Comparison of ENCODE assay signal across 8 cellular contexts in the genomic region with DNA sequence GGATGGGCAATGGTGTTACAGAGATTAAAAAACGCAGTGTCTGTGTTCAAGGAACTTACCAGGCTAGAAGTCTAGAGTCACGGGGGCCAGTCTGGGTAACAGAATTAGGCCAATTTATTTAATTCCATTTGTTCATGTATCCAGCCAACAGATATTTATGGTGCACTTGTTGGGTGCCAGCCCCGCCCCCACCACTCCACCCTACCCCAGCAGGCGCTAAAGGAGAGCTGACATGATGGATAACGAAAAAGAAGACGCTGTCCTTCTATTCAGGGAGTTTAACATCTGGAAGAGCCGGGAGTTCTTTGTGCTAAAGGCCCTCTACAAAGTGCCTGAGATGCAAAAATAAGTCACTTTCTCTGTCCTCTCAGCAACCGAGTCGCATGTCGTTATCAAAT. TPM values are rescaled to one million over a fixed set of nuclear protein-coding genes. Genes with fewer than 3 reads are reported as not detected.
DNase-seq lines count a peak whose midpoint lies in the region; ATAC-seq and TF ChIP-seq lines count a peak whose summit lies in the region.

No MANE protein-coding gene starts in this region.

- H3K4me3 ChIP-seq in A673 (ENCODE audit: low read depth, low read length, poor library complexity, severe bottlenecking) = peak overlapping the region; percentile 63
- H3K4me3 ChIP-seq in KMS-11 (IDR thresholded peaks at IDR 0.05; ENCODE audit: insufficient read depth, low read depth, low read length) = no peak overlapping the region
- peak overlapping the region; percentile 91 to 96 for H3K4me3 ChIP-seq in muscle layer of duodenum (ENCODE audit: low read depth in 1 of 2, low read length in 2 of 2)

- H3K4me2 ChIP-seq in KMS-11 = peak overlapping the region; percentile 88

- H4K20me1 ChIP-seq in KMS-11 (ENCODE audit: insufficient read depth) = peaks cover 14% of the 10 kb centered on the region

- H3K4me1 ChIP-seq in A673 (ENCODE audit: insufficient read depth, low read length, poor library complexity, severe bottlenecking) (peaks cover 3% of the 10 kb centered on the region), KMS-11 (ENCODE audit: low read depth, poor library complexity, severe bottlenecking) (peaks cover 32% of the 10 kb centered on the region), muscle layer of duodenum (ENCODE audit: control insufficient read depth in 1 of 2, insufficient read depth in 2 of 2, low read length in 2 of 2) (peaks cover 6% of the 10 kb centered on the region in 2 donors)

- CTCF ChIA-PET in A673 (lab: Charles Lee) = no interaction called here

- H3K4me3 Mint-ChIP-seq in chondrocyte (ENCODE audit: unreplicated experiment) = peak overlapping the region; percentile 93

- H3K79me2 ChIP-seq in KMS-11 (ENCODE audit: insufficient read depth, low read depth) = peaks cover 32% of the 10 kb centered on the region

- H2AFZ ChIP-seq in KMS-11 (ENCODE audit: low read depth) = peak overlapping the region; percentile 99

- intact Hi-C loops in A673 (cut with micrococcal nuclease; ENCODE audit: unreplicated experiment) = loop anchor here (10.0 kb wide), 2 partner anchors 62 to 188 kb away; partner anchors contain the start of gene BTBD10

- no peaks in the 10 kb centered on the region for H3K36me3 Mint-ChIP-seq in chondrocyte (ENCODE audit: low read depth)

- H3K9me3 ChIP-seq in A673 (ENCODE audit: low read depth, low read length, poor library complexity, severe bottlenecking) = no peaks in the 10 kb centered on the region
- no peaks in the 10 kb centered on the region for H3K9me3 ChIP-seq in muscle layer of duodenum (ENCODE audit: control insufficient read depth in 1 of 2, low read length in 2 of 2)

- TF ChIP-seq CTCF in A673 (conservative IDR thresholded peaks at IDR 0.05; ENCODE audit: low read depth, low read length) (no peak), KMS-11 (conservative IDR thresholded peaks at IDR 0.05; ENCODE audit: low read depth, low read length) (no peak), chondrocyte (IDR thresholded peaks at IDR 0.05) (no peak)

- no TSS peak for BruUV-seq in A673 (replicated peaks; lab: Mats Ljungman, UMichigan)

- ATAC-seq in GM21381 (IDR thresholded peaks at IDR 0.05; ENCODE audit: unreplicated experiment) = no peak
- ATAC-seq in GM21737 (IDR thresholded peaks at IDR 0.05; ENCODE audit: unreplicated experiment) = no peak
- ATAC-seq in HG03159 (IDR thresholded peaks at IDR 0.05; ENCODE audit: unreplicated experiment) = no peak

- no peak overlapping the region for H3K27ac ChIP-seq in A673 (ENCODE audit: low read depth, low read length, poor library complexity, severe bottlenecking)
- no peak overlapping the region for H3K27ac ChIP-seq in KMS-11
- H3K27ac ChIP-seq in muscle layer of duodenum (ENCODE audit: low read length) = peak overlapping the region; percentile 81

- H3K36me3 ChIP-seq in A673 (ENCODE audit: insufficient read depth, low read length, poor library complexity, severe bottlenecking) (no peaks in the 10 kb centered on the region), KMS-11 (ENCODE audit: insufficient read depth) (no peaks in the 10 kb centered on the region), muscle layer of duodenum (ENCODE audit: control insufficient read depth in 1 of 2, insufficient read depth in 2 of 2, low read length in 2 of 2) (no peaks in the 10 kb centered on the region)

- POLR2A ChIA-PET in A673 (lab: Charles Lee; ENCODE audit: low non-redundant PET) = interaction anchor here (0.7 kb wide), 1 partner anchor 914 kb away, joined by 3 read pairs; no protein-coding TSS in a partner anchor

- H3K9me3 Mint-ChIP-seq in chondrocyte (ENCODE audit: low read depth) = no peaks in the 10 kb centered on the region

- H3K27ac Mint-ChIP-seq in chondrocyte (ENCODE audit: unreplicated experiment) = peak overlapping the region; percentile 94

- DNase-seq in A673 (ENCODE audit: low spot score) = no peak
- DNase-seq in chondrocyte (ENCODE audit: low spot score) = no peak
- no peak for DNase-seq in NCI-H1092 treated with DMSO at 0.1 percent for 48 hours (lab: John Stamatoyannopoulos, UW)

- H3K27me3 ChIP-seq in A673 (replicated peaks; ENCODE audit: insufficient read depth, low read depth, low read length, poor library complexity) (peaks cover 75% of the 10 kb centered on the region), KMS-11 (ENCODE audit: insufficient read depth, low read depth) (no peaks in the 10 kb centered on the region), muscle layer of duodenum (ENCODE audit: low read depth, low read length) (peaks cover 5% of the 10 kb centered on the region)

- no peak overlapping the region for H3K9ac ChIP-seq in KMS-11

- H3K27me3 Mint-ChIP-seq in chondrocyte (ENCODE audit: low read depth) = peaks cover 16% of the 10 kb centered on the region

- peaks cover 35% of the 10 kb centered on the region for H3K4me1 Mint-ChIP-seq in chondrocyte (ENCODE audit: low read depth)

RNA-seq across cellular contexts. Expression of gene BMAL1, which starts 1.1 kb away (rescaled TPM):
- 3.2 and 3.6 TPM in 2 replicates for total RNA-seq in A673 (2021)
- total RNA-seq in chondrocyte = 13.0 to 26.3 TPM (median 14.8 TPM) in 3 replicates
